Comparison of ENCODE assay signal across 1 cellular context in genomic region chr1:66925944-66926343, GRCh38.
TF ChIP-seq lines count a peak whose summit lies in the region.

No MANE protein-coding gene starts in this region.

TF ChIP-seq in HCT116, 20 proteins besides CTCF, POLR2A, EP300 and RAD21 (continued from another document):
- TF ChIP-seq, protein P1, sequence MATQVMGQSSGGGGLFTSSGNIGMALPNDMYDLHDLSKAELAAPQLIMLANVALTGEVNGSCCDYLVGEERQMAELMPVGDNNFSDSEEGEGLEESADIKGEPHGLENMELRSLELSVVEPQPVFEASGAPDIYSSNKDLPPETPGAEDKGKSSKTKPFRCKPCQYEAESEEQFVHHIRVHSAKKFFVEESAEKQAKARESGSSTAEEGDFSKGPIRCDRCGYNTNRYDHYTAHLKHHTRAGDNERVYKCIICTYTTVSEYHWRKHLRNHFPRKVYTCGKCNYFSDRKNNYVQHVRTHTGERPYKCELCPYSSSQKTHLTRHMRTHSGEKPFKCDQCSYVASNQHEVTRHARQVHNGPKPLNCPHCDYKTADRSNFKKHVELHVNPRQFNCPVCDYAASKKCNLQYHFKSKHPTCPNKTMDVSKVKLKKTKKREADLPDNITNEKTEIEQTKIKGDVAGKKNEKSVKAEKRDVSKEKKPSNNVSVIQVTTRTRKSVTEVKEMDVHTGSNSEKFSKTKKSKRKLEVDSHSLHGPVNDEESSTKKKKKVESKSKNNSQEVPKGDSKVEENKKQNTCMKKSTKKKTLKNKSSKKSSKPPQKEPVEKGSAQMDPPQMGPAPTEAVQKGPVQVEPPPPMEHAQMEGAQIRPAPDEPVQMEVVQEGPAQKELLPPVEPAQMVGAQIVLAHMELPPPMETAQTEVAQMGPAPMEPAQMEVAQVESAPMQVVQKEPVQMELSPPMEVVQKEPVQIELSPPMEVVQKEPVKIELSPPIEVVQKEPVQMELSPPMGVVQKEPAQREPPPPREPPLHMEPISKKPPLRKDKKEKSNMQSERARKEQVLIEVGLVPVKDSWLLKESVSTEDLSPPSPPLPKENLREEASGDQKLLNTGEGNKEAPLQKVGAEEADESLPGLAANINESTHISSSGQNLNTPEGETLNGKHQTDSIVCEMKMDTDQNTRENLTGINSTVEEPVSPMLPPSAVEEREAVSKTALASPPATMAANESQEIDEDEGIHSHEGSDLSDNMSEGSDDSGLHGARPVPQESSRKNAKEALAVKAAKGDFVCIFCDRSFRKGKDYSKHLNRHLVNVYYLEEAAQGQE (IDR thresholded peaks at IDR 0.05; ENCODE audit: low read depth) = no peak
